8 cellular contexts compared by ENCODE assay signal in the genomic region with DNA sequence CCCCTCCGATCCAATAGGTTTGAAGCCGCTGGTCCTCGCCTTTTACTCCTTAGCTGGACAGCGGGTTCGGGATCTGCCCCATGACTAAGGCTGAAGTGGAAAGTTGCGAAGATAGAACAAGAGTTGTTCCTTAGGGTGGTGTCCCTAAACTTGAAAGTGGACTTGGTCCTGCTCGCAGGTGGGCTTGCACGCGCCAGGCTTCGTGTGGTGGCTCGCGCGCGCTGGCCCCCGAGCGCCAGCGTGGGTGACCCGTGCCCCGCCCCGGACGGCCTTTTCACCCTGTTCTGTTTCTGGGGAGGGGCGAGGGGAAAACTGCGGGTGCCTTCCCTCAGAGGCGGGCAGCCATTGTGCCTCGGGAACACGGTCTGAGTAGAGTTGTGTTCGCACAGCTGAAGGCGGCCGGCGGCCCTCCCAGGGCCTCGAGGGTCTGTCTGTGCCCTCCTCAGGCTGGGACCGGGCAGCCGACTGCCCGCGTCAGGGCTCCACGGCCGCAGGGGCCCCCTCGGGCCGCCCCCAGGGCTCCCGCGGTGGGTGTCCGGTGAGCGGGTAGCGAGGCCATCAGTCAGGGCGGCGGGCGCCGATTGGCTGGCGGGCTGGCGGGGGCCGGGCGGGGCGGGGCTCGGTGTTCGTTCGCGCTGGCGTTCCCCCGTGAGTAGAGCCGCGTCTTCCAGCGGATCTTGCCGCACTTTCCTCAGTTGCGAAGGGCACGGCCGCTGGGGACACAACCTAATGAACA.
DNase-seq lines count a peak whose midpoint lies in the region; ATAC-seq and FAIRE-seq lines count a peak whose summit lies in the region.

No MANE protein-coding gene starts in this region.

- peaks cover 0 to 20% (median 0%) of the 10 kb centered on the region in 11 experiments; a peak in 8 of 22 replicates for H3K36me3 ChIP-seq in BLaER1 treated with 17β-estradiol and CSF1 and Interleukin-3, amounts not matched to agents 10 nM and 100 nM

- H3K9me3 ChIP-seq in BLaER1 treated with 17β-estradiol and CSF1 and Interleukin-3, amounts not matched to agents 10 nM and 100 nM (replicated peaks in 1 of 11) = no peaks in the 10 kb centered on the region

- ATAC-seq in HG03432 (IDR thresholded peaks at IDR 0.05; ENCODE audit: unreplicated experiment) = peak; percentile 71

- DNase-seq in GM19239 (ENCODE audit: insufficient read length, low spot score) = no peak
- peak; percentile 30 for DNase-seq in NOMO-1 treated with dmso at 0.1 percent for 144 hours (lab: John Stamatoyannopoulos, UW; ENCODE audit: unreplicated experiment)
- DNase-seq in activated T-cell treated with anti-CD3 and anti-CD28 coated beads for 24 hours (ENCODE audit: low read depth) = peak; percentile 76
- DNase-seq in epidermal melanocyte (ENCODE audit: insufficient read length, low spot score) = peak; percentile 92
- DNase-seq in middle frontal gyrus (ENCODE audit: extremely low spot score, low spot score) = peak; percentile 58
- DNase-seq in stimulated activated CD8-positive, alpha-beta memory T cell treated with anti-CD3 and anti-CD28 coated beads, Interleukin-2, amount 100 ng/mL, for 1 hour (ENCODE audit: low read depth in 2 of 2) = peak; percentile 53 to 69

- peaks cover 58 to 99% (median 92%) of the 10 kb centered on the region in 11 experiments; a peak in 21 of 22 replicates for H4K20me1 ChIP-seq in BLaER1 treated with 17β-estradiol and CSF1 and Interleukin-3, amounts not matched to agents 10 nM and 100 nM

- peaks cover 80 to 93% (median 90%) of the 10 kb centered on the region in 10 experiments for H3K4me1 ChIP-seq in BLaER1 treated with 17β-estradiol and CSF1 and Interleukin-3, amounts not matched to agents 10 nM and 100 nM

- peak overlapping the region; percentile 60 to 75 (median 68) for H3K4me3 ChIP-seq in BLaER1 treated with 17β-estradiol and CSF1 and Interleukin-3, amounts not matched to agents 10 nM and 100 nM

- H3K4me2 ChIP-seq in BLaER1 treated with 17β-estradiol and CSF1 and Interleukin-3, amounts not matched to agents 10 nM and 100 nM = peak overlapping the region; percentile 88 to 99 (median 96)

- peak; percentile 35 for FAIRE-seq in GM19239 (lab: Jason Lieb, UNC)

- peak overlapping the region; percentile 81 to 92 (median 88) for H3K27ac ChIP-seq in BLaER1 treated with 17β-estradiol and CSF1 and Interleukin-3, amounts not matched to agents 10 nM and 100 nM

- H3K9ac ChIP-seq in BLaER1 treated with 17β-estradiol and CSF1 and Interleukin-3, amounts not matched to agents 10 nM and 100 nM = peak overlapping the region; percentile 81 to 90 (median 88)

- no peaks in the 10 kb centered on the region for H3K27me3 ChIP-seq in BLaER1 treated with 17β-estradiol and CSF1 and Interleukin-3, amounts not matched to agents 10 nM and 100 nM
